25 cellular contexts compared by ENCODE assay signal in genomic region chr18:51006948-51007786, GRCh38.
"Had no signal": no experiment of that assay in that cellular context is flagged by ENCODE, and none has a peak within 500 bp of the region (broad histone marks: within the 10 kb centered on the region; RNA-seq: fewer than 3 reads in every experiment).

No MANE protein-coding gene starts in this region.

- H3K9me3 Mint-ChIP-seq: central memory CD8-positive, alpha-beta T cell; stimulated activated memory B cell treated with anti-CD40 and anti-IgM and Interleukin-4, amounts not matched to agents 10 μg/mL and 1 μg/mL and 100 μg/mL, for 72 hours; stimulated activated naive CD8-positive, alpha-beta T cell treated with anti-CD3 and anti-CD28 coated beads, Interleukin-15, amount 100 ng/mL, for 72 hours had no signal

- H3K4me3 ChIP-seq: breast epithelium, esophagus squamous epithelium, skin epidermis, upper lobe of right lung had no signal

- H3K4me3 Mint-ChIP-seq: activated CD4-positive, alpha-beta memory T cell treated with anti-CD3 and anti-CD28 coated beads for 36 hours; activated CD4-positive, alpha-beta T cell treated with anti-CD3 and anti-CD28 coated beads, Interleukin-2, amount 10 ng/mL, durations not matched to agents 24 days and 14 days; central memory CD8-positive, alpha-beta T cell; dendritic cell treated with granulocyte-macrophage colony-stimulating factor and Interleukin-4, amounts not matched to agents 40 ng/mL and 50 ng/mL, for 4 days; nephron; stimulated activated memory B cell treated with anti-CD40 and anti-IgM and Interleukin-4, amounts not matched to agents 10 μg/mL and 1 μg/mL and 100 μg/mL, for 72 hours; stimulated activated naive CD8-positive, alpha-beta T cell treated with anti-CD3 and anti-CD28 coated beads, Interleukin-15, amount 100 ng/mL, for 72 hours; T-helper 2 cell treated with Interferon-gamma antibody and Interleukin-4, amounts not matched to agents 5 μg/mL and 100 μg/mL, for 36 hours had no signal

- H3K4me1 ChIP-seq: breast epithelium, esophagus squamous epithelium, upper lobe of right lung had no signal

- H3K27ac Mint-ChIP-seq: activated CD4-positive, alpha-beta memory T cell treated with anti-CD3 and anti-CD28 coated beads for 36 hours; activated CD4-positive, alpha-beta T cell treated with anti-CD3 and anti-CD28 coated beads, Interleukin-2, amount 10 ng/mL, durations not matched to agents 24 days and 14 days; dendritic cell treated with granulocyte-macrophage colony-stimulating factor and Interleukin-4, amounts not matched to agents 40 ng/mL and 50 ng/mL, for 4 days; nephron; stimulated activated memory B cell treated with anti-CD40 and anti-IgM and Interleukin-4, amounts not matched to agents 10 μg/mL and 1 μg/mL and 100 μg/mL, for 72 hours; stimulated activated naive CD8-positive, alpha-beta T cell treated with anti-CD3 and anti-CD28 coated beads, Interleukin-15, amount 100 ng/mL, for 72 hours; T-helper 2 cell treated with Interferon-gamma antibody and Interleukin-4, amounts not matched to agents 5 μg/mL and 100 μg/mL, for 36 hours had no signal

- ATAC-seq: sciatic nerve; stimulated activated memory B cell treated with anti-CD40 and anti-IgM and Interleukin-4, amounts not matched to agents 10 μg/mL and 1 μg/mL and 100 μg/mL, for 72 hours; stimulated activated naive CD8-positive, alpha-beta T cell treated with anti-CD3 and anti-CD28 coated beads, Interleukin-15, amount 100 ng/mL, for 72 hours had no signal

- H3K36me3 Mint-ChIP-seq: activated CD4-positive, alpha-beta memory T cell treated with anti-CD3 and anti-CD28 coated beads for 36 hours; stimulated activated memory B cell treated with anti-CD40 and anti-IgM and Interleukin-4, amounts not matched to agents 10 μg/mL and 1 μg/mL and 100 μg/mL, for 72 hours had no signal

- H3K9me3 ChIP-seq: breast epithelium, esophagus squamous epithelium, upper lobe of right lung had no signal

- H3K27ac ChIP-seq: breast epithelium, esophagus squamous epithelium, skin epidermis, upper lobe of right lung had no signal

- H3K27me3 ChIP-seq: breast epithelium, esophagus squamous epithelium, upper lobe of right lung had no signal

- H3K4me1 Mint-ChIP-seq: activated CD4-positive, alpha-beta T cell treated with anti-CD3 and anti-CD28 coated beads, Interleukin-2, amount 10 ng/mL, durations not matched to agents 24 days and 14 days; stimulated activated memory B cell treated with anti-CD40 and anti-IgM and Interleukin-4, amounts not matched to agents 10 μg/mL and 1 μg/mL and 100 μg/mL, for 72 hours had no signal

- H3K36me3 ChIP-seq: breast epithelium, esophagus squamous epithelium, upper lobe of right lung had no signal

- H3K27me3 Mint-ChIP-seq: activated CD4-positive, alpha-beta memory T cell treated with anti-CD3 and anti-CD28 coated beads for 36 hours; activated CD4-positive, alpha-beta T cell treated with anti-CD3 and anti-CD28 coated beads, Interleukin-2, amount 10 ng/mL, durations not matched to agents 24 days and 14 days; central memory CD8-positive, alpha-beta T cell; dendritic cell treated with granulocyte-macrophage colony-stimulating factor and Interleukin-4, amounts not matched to agents 40 ng/mL and 50 ng/mL, for 4 days; stimulated activated memory B cell treated with anti-CD40 and anti-IgM and Interleukin-4, amounts not matched to agents 10 μg/mL and 1 μg/mL and 100 μg/mL, for 72 hours; stimulated activated naive CD8-positive, alpha-beta T cell treated with anti-CD3 and anti-CD28 coated beads, Interleukin-15, amount 100 ng/mL, for 72 hours had no signal

- DNase-seq: activated CD4-positive, alpha-beta memory T cell treated with anti-CD3 and anti-CD28 coated beads for 36 hours; activated CD4-positive, alpha-beta T cell treated with anti-CD3 and anti-CD28 coated beads, Interleukin-2, amount 10 ng/mL, durations not matched to agents 24 days and 14 days; activated CD4-positive, CD25-positive, alpha-beta regulatory T cell treated with anti-CD3 and anti-CD28 coated beads, Interleukin-2, amount 50 U/mL, for 72 hours; activated CD8-positive, alpha-beta memory T cell treated with anti-CD3 and anti-CD28 coated beads, Interleukin-2, amount 50 U/mL, for 4 hours; activated gamma-delta T cell; activated naive CD4-positive, alpha-beta T cell treated with anti-CD3 and anti-CD28 coated beads, Interleukin-2, amount 50 U/mL, for 16 hours; activated T-cell treated with anti-CD3 and anti-CD28 coated beads, Interleukin-2, amount 50 U/mL, for 1 hour; amniotic stem cell; esophagus squamous epithelium; foreskin melanocyte; left ventricle myocardium superior; stimulated activated CD4-positive, alpha-beta T cell treated with anti-CD3 and anti-CD28 coated beads, Interleukin-12 subunit alpha, Interleukin-12 subunit beta, amount 100 ng/mL, for 4 hours; stimulated activated CD4-positive, alpha-beta T cell treated with anti-CD3 and anti-CD28 coated beads, Interleukin-4, amount 100 ng/mL, for 4 hours; stimulated activated CD8-positive, alpha-beta memory T cell treated with anti-CD3 and anti-CD28 coated beads, Interleukin-4, amount 100 ng/mL, for 48 hours; stimulated activated naive CD8-positive, alpha-beta T cell treated with anti-CD3 and anti-CD28 coated beads, Interleukin-15, amount 100 ng/mL, for 72 hours; T-helper 1 cell; upper lobe of right lung had no signal
